Comparison of ENCODE assay signal across 13 cellular contexts in the genomic region with DNA sequence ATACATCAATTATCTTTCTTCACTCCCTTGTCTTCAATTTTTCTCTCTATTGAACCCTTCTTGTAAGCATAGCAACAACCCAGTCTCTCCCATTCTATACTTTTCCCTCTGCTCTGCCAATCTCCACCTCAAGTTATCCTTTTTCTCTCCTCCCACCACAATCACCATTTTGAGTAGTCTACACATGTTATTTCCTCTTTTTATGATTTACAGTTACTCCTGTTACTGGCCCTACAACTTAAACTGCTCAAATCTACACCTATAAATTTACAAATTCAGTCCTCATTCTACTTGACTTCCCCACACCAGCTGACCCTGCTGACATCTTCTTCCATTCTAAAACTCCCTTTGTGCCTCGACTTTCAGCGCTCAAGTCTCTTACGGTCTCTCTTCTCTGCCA.
A peak's percentile ranks its signal among the peaks of the same experiment; 100 is the strongest.
DNase-seq lines count a peak whose midpoint lies in the region; ATAC-seq and TF ChIP-seq lines count a peak whose summit lies in the region.
"Had no signal": no experiment of that assay in that cellular context is flagged by ENCODE, and none has a peak within 500 bp of the region (broad histone marks: within the 10 kb centered on the region; RNA-seq: fewer than 3 reads in every experiment).

No MANE protein-coding gene starts in this region.

- H3K27ac ChIP-seq in BLaER1 (peak overlapping the region; percentile 19; the same call in 1 of the 2 replicates), HUES48 (ENCODE audit: low read depth, low read length) (peak overlapping the region; percentile 51), right lobe of liver (no peak overlapping the region)
- H3K27ac ChIP-seq: epithelial cell of prostate had no signal

- H3K4me1 ChIP-seq in BLaER1, result peaks cover 22% of the 10 kb centered on the region
- peaks cover 14% of the 10 kb centered on the region for H3K4me1 ChIP-seq in HUES48 (ENCODE audit: control insufficient read depth, insufficient read depth, low read length)
- no peaks in the 10 kb centered on the region for H3K4me1 ChIP-seq in right lobe of liver

- no peak overlapping the region for H3K9ac ChIP-seq in BLaER1
- H3K9ac ChIP-seq in HUES48 (ENCODE audit: low read depth, low read length), result no peak overlapping the region

- H3K4me3 ChIP-seq in BLaER1 (no peak overlapping the region), HUES48 (ENCODE audit: low read depth, low read length) (no peak overlapping the region), right lobe of liver (no peak overlapping the region)

- H3K4me1 Mint-ChIP-seq in activated T-helper 2 cell treated with anti-CD3 and anti-CD28 coated beads, Interferon-gamma antibody, Interleukin-2, Interleukin-4, amounts not matched to agents 10 μg/mL and 5 μg/mL and 100 μg/mL, durations not matched to agents 14 hours and 24 hours and 36 hours (ENCODE audit: low read depth), result peaks cover 22% of the 10 kb centered on the region
- peaks cover 10% of the 10 kb centered on the region for H3K4me1 Mint-ChIP-seq in mesothelial cell of epicardium

- no peaks in the 10 kb centered on the region for H3K27me3 Mint-ChIP-seq in activated T-helper 2 cell treated with anti-CD3 and anti-CD28 coated beads, Interferon-gamma antibody, Interleukin-2, Interleukin-4, amounts not matched to agents 10 μg/mL and 5 μg/mL and 100 μg/mL, durations not matched to agents 14 hours and 24 hours and 36 hours (ENCODE audit: low read depth)
- H3K27me3 Mint-ChIP-seq in mesothelial cell of epicardium (ENCODE audit: low read depth), result no peaks in the 10 kb centered on the region

- H3K27me3 ChIP-seq in BLaER1 (no peaks in the 10 kb centered on the region), HUES48 (ENCODE audit: control insufficient read depth, insufficient read depth, low read length) (no peaks in the 10 kb centered on the region), right lobe of liver (no peaks in the 10 kb centered on the region)

- H3K4me3 Mint-ChIP-seq in activated T-helper 2 cell treated with anti-CD3 and anti-CD28 coated beads, Interferon-gamma antibody, Interleukin-2, Interleukin-4, amounts not matched to agents 10 μg/mL and 5 μg/mL and 100 μg/mL, durations not matched to agents 14 hours and 24 hours and 36 hours (ENCODE audit: low read depth), result no peak overlapping the region
- H3K4me3 Mint-ChIP-seq in mesothelial cell of epicardium, result no peak overlapping the region

- H4K20me1 ChIP-seq in BLaER1, result no peaks in the 10 kb centered on the region

- ATAC-seq in right lobe of liver, result no peak
- ATAC-seq: HepG2 had no signal

- TF ChIP-seq CTCF in mesothelial cell of epicardium (IDR thresholded peaks at IDR 0.05; ENCODE audit: unreplicated experiment) (no peak), GM13976 (IDR thresholded peaks at IDR 0.05; ENCODE audit: borderline replicate concordance, control extremely low read depth, extremely low read depth, insufficient read depth, missing control alignments) (no peak), right lobe of liver (IDR thresholded peaks at IDR 0.05) (no peak)

- in situ Hi-C loops in GM13976 (cut with MboI; ENCODE audit: low sequenced_read_pairs, unreplicated experiment), result no loop called here

- TF ChIP-seq POLR2A in right lobe of liver (IDR thresholded peaks at IDR 0.05), result no peak

- peaks cover 19% of the 10 kb centered on the region for H3K36me3 Mint-ChIP-seq in activated T-helper 2 cell treated with anti-CD3 and anti-CD28 coated beads, Interferon-gamma antibody, Interleukin-2, Interleukin-4, amounts not matched to agents 10 μg/mL and 5 μg/mL and 100 μg/mL, durations not matched to agents 14 hours and 24 hours and 36 hours (ENCODE audit: low read depth)
- H3K36me3 Mint-ChIP-seq in mesothelial cell of epicardium, result peaks cover 9% of the 10 kb centered on the region

- WGBS in right lobe of liver (ENCODE audit: insufficient coverage, low coverage, low lambda C conversion rate, missing lambda C conversion rate), result 87% methylated on average over 3 of the region's 3 CpGs

- H3K9me3 Mint-ChIP-seq in activated T-helper 2 cell treated with anti-CD3 and anti-CD28 coated beads, Interferon-gamma antibody, Interleukin-2, Interleukin-4, amounts not matched to agents 10 μg/mL and 5 μg/mL and 100 μg/mL, durations not matched to agents 14 hours and 24 hours and 36 hours, result no peaks in the 10 kb centered on the region
- H3K9me3 Mint-ChIP-seq in mesothelial cell of epicardium, result no peaks in the 10 kb centered on the region

- H3K27ac Mint-ChIP-seq in activated T-helper 2 cell treated with anti-CD3 and anti-CD28 coated beads, Interferon-gamma antibody, Interleukin-2, Interleukin-4, amounts not matched to agents 10 μg/mL and 5 μg/mL and 100 μg/mL, durations not matched to agents 14 hours and 24 hours and 36 hours, result peak overlapping the region; percentile 14
- H3K27ac Mint-ChIP-seq in mesothelial cell of epicardium, result peak overlapping the region; percentile 27

- intact Hi-C loops in activated T-helper 2 cell treated with anti-CD3 and anti-CD28 coated beads, Interferon-gamma antibody, Interleukin-2, Interleukin-4, amounts not matched to agents 10 μg/mL and 5 μg/mL and 100 μg/mL, durations not matched to agents 14 hours and 24 hours and 36 hours (cut with micrococcal nuclease), result no loop called here
- intact Hi-C loops in right lobe of liver (cut with DNase I), result no loop called here

- DNase-seq in activated T-helper 2 cell treated with anti-CD3 and anti-CD28 coated beads, Interferon-gamma antibody, Interleukin-2, Interleukin-4, amounts not matched to agents 10 μg/mL and 5 μg/mL and 100 μg/mL, durations not matched to agents 14 hours and 24 hours and 36 hours (ENCODE audit: low spot score), result no peak
- no peak for DNase-seq in mesothelial cell of epicardium (ENCODE audit: low spot score in 2 of 2, unreplicated experiment in 2 of 2)
- DNase-seq in HK-2 (ENCODE audit: unreplicated experiment), result no peak
- DNase-seq in ureter (ENCODE audit: low spot score), result no peak
- no peak for DNase-seq in GM13976 (ENCODE audit: low spot score)
- DNase-seq in right lobe of liver, result no peak
- DNase-seq: GOT3, NCI-H1930, T1000 had no signal

- H3K9me3 ChIP-seq in BLaER1 (no peaks in the 10 kb centered on the region), HUES48 (ENCODE audit: control insufficient read depth, insufficient read depth, low read length) (no peaks in the 10 kb centered on the region), right lobe of liver (no peaks in the 10 kb centered on the region)

- peak overlapping the region; percentile 39 for H3K4me2 ChIP-seq in BLaER1

- H3K36me3 ChIP-seq in BLaER1 (peaks cover 56% of the 10 kb centered on the region), HUES48 (ENCODE audit: control insufficient read depth, insufficient read depth, low read length) (peaks cover 38% of the 10 kb centered on the region), right lobe of liver (peaks cover 0 to 7% (median 3%) of the 10 kb centered on the region in 4 donors)

Comparison
In these comparisons a context has a peak if more than half of its experiments do, and no peak if none do; other contexts are left out.
1. H3K27ac ChIP-seq: peak in BLaER1 (single experiment) and HUES48 (single experiment); none in right lobe of liver (0 of 3).